8 cellular contexts compared by ENCODE assay signal in genomic region chr22:22833488-22833887, GRCh38. TPM values are rescaled to one million over a fixed set of nuclear protein-coding genes. Genes with fewer than 3 reads are reported as not detected.
"Had no signal": no experiment of that assay in that cellular context is flagged by ENCODE, and none has a peak within 500 bp of the region (broad histone marks: within the 10 kb centered on the region; RNA-seq: fewer than 3 reads in every experiment).

No MANE protein-coding gene starts in this region.

- FAIRE-seq: HepG2, HTR-8/SVneo had no signal

- ATAC-seq: HepG2 had no signal

- DNase-seq: IMR-90, KBM-7 had no signal

- H3K4me3 Mint-ChIP-seq: IgD-negative memory B cell had no signal

- H3K27ac ChIP-seq: HL-60 had no signal

RNA-seq across cellular contexts. Expression of gene IGLL5, which starts 54.1 kb away (rescaled TPM):
- total RNA-seq: HepG2, HT-29, HT1080, IMR-90 had no signal
- polyA plus RNA-seq: HepG2, IMR-90 had no signal
